7 cellular contexts compared by ENCODE assay signal in genomic region chr16:32632096-32632495, GRCh38. TPM values are rescaled to one million over a fixed set of nuclear protein-coding genes. Genes with fewer than 3 reads are reported as not detected.
"Had no signal": no experiment of that assay in that cellular context is flagged by ENCODE, and none has a peak within 500 bp of the region (broad histone marks: within the 10 kb centered on the region; RNA-seq: fewer than 3 reads in every experiment).

No MANE protein-coding gene starts in this region.

RNA-seq across cellular contexts. Expression of gene TP53TG3, which starts 43.9 kb away (rescaled TPM):
- total RNA-seq: OCI-LY7, PC-3, PC-9, Peyer's patch, SJCRH30, SJSA1, SK-MEL-5 had no signal
